ENCODE assay signal across 13 cellular contexts in genomic region chr3:171175840-171176239, GRCh38.
DNase-seq lines count a peak whose midpoint lies in the region; ATAC-seq and TF ChIP-seq lines count a peak whose summit lies in the region.
"Had no signal": no experiment of that assay in that cellular context is flagged by ENCODE, and none has a peak within 500 bp of the region (broad histone marks: within the 10 kb centered on the region; RNA-seq: fewer than 3 reads in every experiment).

No MANE protein-coding gene starts in this region.

- no peak for TF ChIP-seq POLR2A in esophagus muscularis mucosa (IDR thresholded peaks at IDR 0.05; ENCODE audit: low read depth)

- H3K4me1 ChIP-seq in PC-3 (ENCODE audit: insufficient read depth, low read length) (peaks cover 5% of the 10 kb centered on the region; the same call in 1 of the 2 replicates), esophagus muscularis mucosa (peaks cover 15 to 32% (median 21%) of the 10 kb centered on the region in 4 donors), upper lobe of right lung (peaks cover 6% of the 10 kb centered on the region)
- H3K4me1 ChIP-seq: suprapubic skin had no signal

- H3K27ac ChIP-seq in PC-3 (ENCODE audit: low read length) (no peak overlapping the region), esophagus muscularis mucosa (replicated peaks in 1 of 4) (peak overlapping the region; percentile 52 to 64 (median 63)), upper lobe of right lung (peak overlapping the region; percentile 14)
- H3K27ac ChIP-seq: right lobe of liver, suprapubic skin had no signal

- no peaks in the 10 kb centered on the region for H3K9me2 ChIP-seq in PC-3 (replicated peaks; ENCODE audit: low read length)

- TF ChIP-seq EP300 in esophagus muscularis mucosa (IDR thresholded peaks at IDR 0.05) = no peak

- H3K9me3 Mint-ChIP-seq in mesothelial cell of epicardium = no peaks in the 10 kb centered on the region
- H3K9me3 Mint-ChIP-seq: T-helper 1 cell treated with Interleukin-12 subunit alpha and Interleukin-12 subunit beta and Interleukin-4 antibody, amounts not matched to agents 30 μg/mL and 1 μg/mL, for 36 hours had no signal

- POLR2A ChIA-PET in PC-3 (lab: Charles Lee; ENCODE audit: unreplicated experiment) = no interaction called here

- peak overlapping the region; percentile 63 for H3K4me2 ChIP-seq in PC-3 (ENCODE audit: low read length)

- no peak overlapping the region for H3K4me3 Mint-ChIP-seq in mesothelial cell of epicardium
- H3K4me3 Mint-ChIP-seq: T-helper 1 cell treated with Interleukin-12 subunit alpha and Interleukin-12 subunit beta and Interleukin-4 antibody, amounts not matched to agents 30 μg/mL and 1 μg/mL, for 36 hours had no signal

- no peaks in the 10 kb centered on the region for H4K20me1 ChIP-seq in PC-3 (ENCODE audit: low read length)

- no peaks in the 10 kb centered on the region for H3F3A ChIP-seq in PC-3 (ENCODE audit: low read length, unreplicated experiment)

- H3K36me3 ChIP-seq in PC-3 (ENCODE audit: low read depth, low read length) (no peaks in the 10 kb centered on the region), esophagus muscularis mucosa (peaks cover 0 to 5% (median 0%) of the 10 kb centered on the region in 4 donors), upper lobe of right lung (no peaks in the 10 kb centered on the region)
- H3K36me3 ChIP-seq: suprapubic skin had no signal

- intact Hi-C loops in PC-3 (cut with micrococcal nuclease) (no loop called here), esophagus muscularis mucosa (cut with DNase I) (no loop called here), upper lobe of right lung (cut with DNase I) (no loop called here)

- H2AFZ ChIP-seq in PC-3 (ENCODE audit: low read length) = no peak overlapping the region

- H3K27me3 ChIP-seq in PC-3 (ENCODE audit: low read length) = no peaks in the 10 kb centered on the region
- no peaks in the 10 kb centered on the region for H3K27me3 ChIP-seq in esophagus muscularis mucosa
- H3K27me3 ChIP-seq in upper lobe of right lung = no peaks in the 10 kb centered on the region
- H3K27me3 ChIP-seq: right lobe of liver, suprapubic skin had no signal

- 37% methylated on average over 4 of the region's 4 CpGs for WGBS in esophagus muscularis mucosa

- peak overlapping the region; percentile 27 for H3K27ac Mint-ChIP-seq in mesothelial cell of epicardium
- H3K27ac Mint-ChIP-seq: T-helper 1 cell treated with Interleukin-12 subunit alpha and Interleukin-12 subunit beta and Interleukin-4 antibody, amounts not matched to agents 30 μg/mL and 1 μg/mL, for 36 hours had no signal

- H3K4me1 Mint-ChIP-seq in mesothelial cell of epicardium = peaks cover 3% of the 10 kb centered on the region

- in situ Hi-C loops in ACHN (cut with HindIII; ENCODE audit: low pct_ligation_motif_present, low pct_unique_long_range_greater_than_20kb, low sequenced_read_pairs) = no loop called here

- CTCF ChIA-PET in PC-3 (lab: Charles Lee) = no interaction called here

- H3K4me3 ChIP-seq in PC-3 (ENCODE audit: low read length) = peak overlapping the region; percentile 41; the same call in 1 of the 2 replicates
- H3K4me3 ChIP-seq in esophagus muscularis mucosa = peak overlapping the region; percentile 13 to 38 (median 34)
- no peak overlapping the region for H3K4me3 ChIP-seq in upper lobe of right lung
- H3K4me3 ChIP-seq: right lobe of liver, suprapubic skin had no signal

- H3K27me3 Mint-ChIP-seq in mesothelial cell of epicardium (ENCODE audit: low read depth) = no peaks in the 10 kb centered on the region

- no TSS peak for BruUV-seq in PC-3 (replicated peaks; lab: Mats Ljungman, UMichigan)

- H3K79me2 ChIP-seq in PC-3 (ENCODE audit: low read length) = no peaks in the 10 kb centered on the region

- ATAC-seq in PC-3 = peak; percentile 91
- no peak for ATAC-seq in upper lobe of right lung
- ATAC-seq: right lobe of liver had no signal

- DNase-seq in PC-3 = peak; percentile 41
- DNase-seq in esophagus muscularis mucosa (ENCODE audit: extremely low spot score) = no peak
- DNase-seq in mesothelial cell of epicardium (ENCODE audit: low spot score in 2 of 2, unreplicated experiment in 2 of 2) = no peak
- no peak for DNase-seq in upper lobe of right lung
- DNase-seq in GDM1 (lab: John Stamatoyannopoulos, UW) = no peak
- no peak for DNase-seq in ACHN
- no peak for DNase-seq in activated CD4-positive, alpha-beta T cell treated with anti-CD3 and anti-CD28 coated beads, Interleukin-2, amount 50 U/mL, for 48 hours
- DNase-seq: activated CD4-positive, alpha-beta T cell treated with anti-CD3 and anti-CD28 coated beads, Interleukin-2, amount 50 U/mL, for 4 hours; activated effector memory CD4-positive, alpha-beta T cell treated with Interleukin-2 at 50 U/mL for 16 hours; NCI-H1092; right lobe of liver had no signal

- no peak overlapping the region for H3K9ac ChIP-seq in PC-3 (ENCODE audit: low read length)

- no peaks in the 10 kb centered on the region for H3K36me3 Mint-ChIP-seq in mesothelial cell of epicardium

- TF ChIP-seq CTCF in PC-3 (conservative IDR thresholded peaks at IDR 0.05; ENCODE audit: low read depth, low read length) = no peak
- no peak for TF ChIP-seq CTCF in esophagus muscularis mucosa (IDR thresholded peaks at IDR 0.05)
- no peak for TF ChIP-seq CTCF in mesothelial cell of epicardium (IDR thresholded peaks at IDR 0.05; ENCODE audit: unreplicated experiment)
- no peak for TF ChIP-seq CTCF in upper lobe of right lung (IDR thresholded peaks at IDR 0.05)

- no peaks in the 10 kb centered on the region for H3K9me3 ChIP-seq in PC-3 (ENCODE audit: low read length)
- no peaks in the 10 kb centered on the region for H3K9me3 ChIP-seq in esophagus muscularis mucosa
- no peaks in the 10 kb centered on the region for H3K9me3 ChIP-seq in upper lobe of right lung
- H3K9me3 ChIP-seq: right lobe of liver, suprapubic skin had no signal
